Comparison of ENCODE assay signal across 27 cellular contexts in the genomic region with DNA sequence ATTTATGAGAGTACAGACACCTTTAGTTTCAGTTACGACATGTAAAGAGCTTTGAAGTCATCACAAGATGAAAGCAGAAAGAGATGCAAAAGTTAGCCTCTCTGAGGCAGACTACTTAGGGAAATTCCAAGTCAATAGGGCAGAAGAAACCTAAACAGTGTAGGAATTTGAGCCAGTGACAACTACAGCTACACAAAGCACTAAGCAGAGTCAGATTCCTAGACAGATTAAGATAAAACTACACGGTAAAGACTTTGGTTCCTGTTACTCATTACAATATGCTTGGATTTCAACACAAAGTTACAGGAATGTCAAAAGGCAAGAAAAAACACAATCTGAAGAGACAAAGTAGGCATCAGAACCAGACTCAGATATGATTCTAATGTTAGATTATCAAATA.
"Had no signal": no experiment of that assay in that cellular context is flagged by ENCODE, and none has a peak within 500 bp of the region (broad histone marks: within the 10 kb centered on the region; RNA-seq: fewer than 3 reads in every experiment).

No MANE protein-coding gene starts in this region.

- H3K4me3 ChIP-seq: esophagus squamous epithelium, hepatocyte, transverse colon, uterus had no signal

- H2AFZ ChIP-seq: hepatocyte had no signal

- H3K36me3 ChIP-seq: esophagus squamous epithelium, transverse colon, uterus had no signal

- H3K4me2 ChIP-seq: hepatocyte had no signal

- DNase-seq: activated CD4-positive, alpha-beta T cell treated with anti-CD3 and anti-CD28 coated beads for 4 hours; activated CD4-positive, alpha-beta T cell treated with anti-CD3 and anti-CD28 coated beads, Interleukin-2, amount 50 U/mL, for 48 hours; activated CD4-positive, CD25-positive, alpha-beta regulatory T cell; activated CD8-positive, alpha-beta memory T cell treated with anti-CD3 and anti-CD28 coated beads, Interleukin-2, amount 50 U/mL, for 48 hours; activated naive CD4-positive, alpha-beta T cell treated with anti-CD3 and anti-CD28 coated beads for 36 hours; activated naive CD8-positive, alpha-beta T cell treated with anti-CD3 and anti-CD28 coated beads, Interleukin-2, amount 10 ng/mL, durations not matched to agents 7 days and 5 days; activated T-cell treated with anti-CD3 and anti-CD28 coated beads, Interleukin-2, amount 50 U/mL, for 48 hours; amygdala; cerebellar nuclear complex; cortex of kidney; endodermal cell; esophagus squamous epithelium; foreskin fibroblast; immature natural killer cell; left cardiac atrium; nephron progenitor cell; posterior cingulate gyrus; small intestine; stimulated activated CD4-positive, alpha-beta T cell treated with anti-CD3 and anti-CD28 coated beads, Interleukin-15, amount 100 ng/mL, for 24 hours; stimulated activated CD8-positive, alpha-beta memory T cell treated with anti-CD3 and anti-CD28 coated beads, Interleukin-4, amount 100 ng/mL, for 48 hours; stimulated activated naive B cell treated with anti-CD40 and anti-IgM and Interleukin-4, amounts not matched to agents 10 μg/mL and 1 μg/mL and 100 μg/mL, for 72 hours; transverse colon; uterus had no signal

- H3K27ac Mint-ChIP-seq: activated naive CD4-positive, alpha-beta T cell treated with anti-CD3 and anti-CD28 coated beads for 36 hours; activated naive CD8-positive, alpha-beta T cell treated with anti-CD3 and anti-CD28 coated beads, Interleukin-2, amount 10 ng/mL, durations not matched to agents 7 days and 5 days; endodermal cell; immature natural killer cell; memory B cell; nephron progenitor cell; stimulated activated naive B cell treated with anti-CD40 and anti-IgM and Interleukin-4, amounts not matched to agents 10 μg/mL and 1 μg/mL and 100 μg/mL, for 72 hours; T-helper 1 cell treated with Interleukin-12 subunit alpha and Interleukin-12 subunit beta and Interleukin-4 antibody, amounts not matched to agents 30 μg/mL and 1 μg/mL, for 36 hours had no signal

- H3K27ac ChIP-seq: esophagus squamous epithelium, hepatocyte, transverse colon, uterus had no signal

- ATAC-seq: left cardiac atrium; sciatic nerve; stimulated activated naive B cell treated with anti-CD40 and anti-IgM and Interleukin-4, amounts not matched to agents 10 μg/mL and 1 μg/mL and 100 μg/mL, for 72 hours had no signal

- H3K4me1 ChIP-seq: esophagus squamous epithelium, transverse colon, uterus had no signal

- H3K9me3 Mint-ChIP-seq: nephron progenitor cell had no signal

- H3K79me2 ChIP-seq: hepatocyte had no signal

- H3K27me3 Mint-ChIP-seq: activated naive CD8-positive, alpha-beta T cell treated with anti-CD3 and anti-CD28 coated beads, Interleukin-2, amount 10 ng/mL, durations not matched to agents 7 days and 5 days; memory B cell; stimulated activated naive B cell treated with anti-CD40 and anti-IgM and Interleukin-4, amounts not matched to agents 10 μg/mL and 1 μg/mL and 100 μg/mL, for 72 hours had no signal

- H3K4me1 Mint-ChIP-seq: activated naive CD8-positive, alpha-beta T cell treated with anti-CD3 and anti-CD28 coated beads, Interleukin-2, amount 10 ng/mL, durations not matched to agents 7 days and 5 days; immature natural killer cell; memory B cell; nephron progenitor cell; stimulated activated naive B cell treated with anti-CD40 and anti-IgM and Interleukin-4, amounts not matched to agents 10 μg/mL and 1 μg/mL and 100 μg/mL, for 72 hours had no signal

- H3K36me3 Mint-ChIP-seq: activated naive CD8-positive, alpha-beta T cell treated with anti-CD3 and anti-CD28 coated beads, Interleukin-2, amount 10 ng/mL, durations not matched to agents 7 days and 5 days; immature natural killer cell; memory B cell; stimulated activated naive B cell treated with anti-CD40 and anti-IgM and Interleukin-4, amounts not matched to agents 10 μg/mL and 1 μg/mL and 100 μg/mL, for 72 hours had no signal

- H3K9me3 ChIP-seq: esophagus squamous epithelium, transverse colon, uterus had no signal

- H3K4me3 Mint-ChIP-seq: activated naive CD4-positive, alpha-beta T cell treated with anti-CD3 and anti-CD28 coated beads for 36 hours; activated naive CD8-positive, alpha-beta T cell treated with anti-CD3 and anti-CD28 coated beads, Interleukin-2, amount 10 ng/mL, durations not matched to agents 7 days and 5 days; endodermal cell; immature natural killer cell; memory B cell; nephron progenitor cell; stimulated activated naive B cell treated with anti-CD40 and anti-IgM and Interleukin-4, amounts not matched to agents 10 μg/mL and 1 μg/mL and 100 μg/mL, for 72 hours; T-helper 1 cell treated with Interleukin-12 subunit alpha and Interleukin-12 subunit beta and Interleukin-4 antibody, amounts not matched to agents 30 μg/mL and 1 μg/mL, for 36 hours had no signal

- H3K27me3 ChIP-seq: esophagus squamous epithelium, hepatocyte, transverse colon, uterus had no signal
